In the genomic region with DNA sequence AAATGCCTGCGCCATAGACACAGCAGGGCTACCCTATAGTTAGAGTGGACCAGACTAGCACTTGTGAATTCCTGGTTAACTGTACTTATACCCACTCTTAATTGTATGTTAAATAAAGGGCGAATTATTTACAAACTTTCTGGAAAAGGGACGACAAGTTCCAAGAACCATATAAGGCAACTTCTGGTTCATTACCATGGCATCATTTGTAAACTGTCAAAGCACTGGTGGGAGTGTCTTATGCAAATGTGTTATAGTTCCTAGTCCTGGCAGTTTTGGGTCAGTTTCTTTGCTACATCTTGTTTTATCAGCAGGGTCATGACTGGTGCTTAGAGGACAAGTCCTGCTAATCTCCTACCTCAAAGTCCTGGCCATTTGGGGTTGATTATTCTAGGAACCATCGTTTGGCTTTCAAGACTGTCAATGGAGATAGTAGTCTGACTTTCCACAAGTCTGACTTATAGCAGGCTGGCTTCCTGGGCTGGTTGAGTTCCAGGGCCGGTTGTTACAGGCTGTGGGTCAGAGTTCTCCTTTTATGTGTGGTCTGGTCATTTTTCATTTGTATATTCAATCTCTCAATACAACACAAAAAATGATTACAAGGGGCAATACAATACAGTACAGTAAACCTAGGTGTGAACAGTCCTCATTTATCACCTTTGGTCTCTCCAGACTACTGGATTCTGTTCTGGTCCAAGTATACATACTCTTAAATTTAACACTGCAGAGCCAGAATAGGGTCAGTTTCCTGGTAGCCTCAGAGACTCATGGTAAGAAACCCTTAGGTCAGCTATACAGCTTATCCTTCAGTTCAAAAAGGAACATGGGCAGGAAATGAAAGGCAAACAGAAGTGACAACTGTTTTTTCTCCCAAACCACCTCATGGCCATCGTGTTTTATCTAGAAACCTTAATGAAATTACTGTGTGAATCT, we compare ENCODE assay signal across 22 cellular contexts. TPM values are rescaled to one million over a fixed set of nuclear protein-coding genes. Genes with fewer than 3 reads are reported as not detected.
DNase-seq lines count a peak whose midpoint lies in the region; ATAC-seq, FAIRE-seq and TF ChIP-seq lines count a peak whose summit lies in the region.
"Had no signal": no experiment of that assay in that cellular context is flagged by ENCODE, and none has a peak within 500 bp of the region (broad histone marks: within the 10 kb centered on the region; RNA-seq: fewer than 3 reads in every experiment).

No MANE protein-coding gene starts in this region.

- no peak for TF ChIP-seq CTCF in K562 (IDR thresholded peaks at IDR 0.05 in 2 of 3, conservative IDR thresholded peaks at IDR 0.05 in 1 of 3; ENCODE audit: insufficient read depth in 2 of 3, low read depth in 1 of 3, low read length in 3 of 3)
- TF ChIP-seq CTCF in pancreas (IDR thresholded peaks at IDR 0.05) = no peak

- DNase-seq in Karpas-422 (peak; percentile 37), OCI-M1 (lab: John Stamatoyannopoulos, UW) (peak; percentile 93), K562 (ENCODE audit: extremely low read depth in 1 of 4, low spot score in 3 of 4) (peak in 2 of 4 experiments; percentile 32 to 55), pancreas (no peak), NCI-H524 treated with DMSO at 0.1 percent for 48 hours (lab: John Stamatoyannopoulos, UW) (no peak), T-helper 17 cell (no peak)
- DNase-seq in CD8-positive, alpha-beta memory T cell = no peak
- DNase-seq: Caco-2; CD4-positive, CD25-positive, alpha-beta regulatory T cell; DMS 273 treated with DMSO at 0.1 percent for 48 hours; NCI-H1417 treated with DMSO at 0.1 percent for 48 hours; NCI-H187 treated with DMSO at 0.1 percent for 48 hours; NCI-H2107; NK-92 treated with Interleukin-12 subunit alpha and Interleukin-12 subunit beta, amount 100 ng/mL, for 24 hours; Peyer's patch; SJCRH30 had no signal

- no peak overlapping the region for H3K4me2 ChIP-seq in Karpas-422 (ENCODE audit: low read depth, low read length, poor library complexity, severe bottlenecking)
- 0 out of 2 replicates have a peak overlapping the region, but pooled peaks have one; percentile 58 for H3K4me2 ChIP-seq in K562 (ENCODE audit: insufficient read depth, low read length)

- H2AFZ ChIP-seq in Karpas-422 (ENCODE audit: low read length) (0 out of 2 replicates have a peak overlapping the region, but pooled peaks have one; percentile 63), K562 (ENCODE audit: low read depth, low read length) (peak overlapping the region; percentile 95)

- H3K4me3 ChIP-seq in Karpas-422 (ENCODE audit: low read length) = no peak overlapping the region
- H3K4me3 ChIP-seq in K562 = no peak overlapping the region
- no peak overlapping the region for H3K4me3 ChIP-seq in pancreas
- H3K4me3 ChIP-seq in CD8-positive, alpha-beta memory T cell (ENCODE audit: low read length) = no peak overlapping the region
- H3K4me3 ChIP-seq: Peyer's patch, SJCRH30 had no signal

- no peak for TF ChIP-seq POLR2A in K562 (conservative IDR thresholded peaks at IDR 0.05)

- H3K9me2 ChIP-seq in Karpas-422 (replicated peaks; ENCODE audit: insufficient read depth, low read length) = no peaks in the 10 kb centered on the region

- in situ Hi-C loops in K562 (cut with MboI) = no loop called here

- peaks cover 23% of the 10 kb centered on the region for H3K27me3 Mint-ChIP-seq in T-helper 17 cell
- H3K27me3 Mint-ChIP-seq in CD8-positive, alpha-beta memory T cell = peaks cover 10 to 38% of the 10 kb centered on the region in 2 donors
- H3K27me3 Mint-ChIP-seq: CD4-positive, CD25-positive, alpha-beta regulatory T cell had no signal

- no peaks in the 10 kb centered on the region for H3K27me3 ChIP-seq in Karpas-422 (ENCODE audit: low read length)
- no peaks in the 10 kb centered on the region for H3K27me3 ChIP-seq in K562 (ENCODE audit: control insufficient read depth in 2 of 2, insufficient read depth in 2 of 2, low read length in 2 of 2)
- no peaks in the 10 kb centered on the region for H3K27me3 ChIP-seq in pancreas
- no peaks in the 10 kb centered on the region for H3K27me3 ChIP-seq in CD8-positive, alpha-beta memory T cell (ENCODE audit: insufficient read depth, low read length, poor library complexity, severe bottlenecking)
- H3K27me3 ChIP-seq: Peyer's patch, SJCRH30 had no signal

- H3K27ac ChIP-seq in Karpas-422 (ENCODE audit: low read length) = no peak overlapping the region
- peak overlapping the region; percentile 88 for H3K27ac ChIP-seq in K562 (ENCODE audit: extremely low read depth, low read depth, low read length)
- no peak overlapping the region for H3K27ac ChIP-seq in pancreas
- no peak overlapping the region for H3K27ac ChIP-seq in CD8-positive, alpha-beta memory T cell (ENCODE audit: low read depth, low read length)
- H3K27ac ChIP-seq: Peyer's patch, SJCRH30 had no signal

- H3K4me3 Mint-ChIP-seq in T-helper 17 cell = no peak overlapping the region
- no peak overlapping the region for H3K4me3 Mint-ChIP-seq in CD8-positive, alpha-beta memory T cell
- H3K4me3 Mint-ChIP-seq: CD4-positive, CD25-positive, alpha-beta regulatory T cell had no signal

- H3K9ac ChIP-seq in Karpas-422 (ENCODE audit: low read length) = no peak overlapping the region
- 0 out of 4 replicates have a peak overlapping the region, but pooled peaks of 1 of the 2 experiments have one; percentile 38 for H3K9ac ChIP-seq in K562 (ENCODE audit: insufficient read depth in 1 of 2, low read depth in 2 of 2, low read length in 2 of 2)

- CTCF ChIA-PET in K562 (lab: Yijun Ruan, JAX; ENCODE audit: low intra/inter-chr PET ratio) = no interaction called here
- CTCF ChIA-PET in CD8-positive, alpha-beta memory T cell (lab: Charles Lee) = no interaction called here

- H3K9me1 ChIP-seq in K562 (ENCODE audit: control insufficient read depth, insufficient read depth, low read length) = no peaks in the 10 kb centered on the region

- TF ChIP-seq RAD21 in K562 (CRISPR knock-in tag; conservative IDR thresholded peaks at IDR 0.05 in 1 of 2, IDR thresholded peaks at IDR 0.05 in 1 of 2) = no peak

- ATAC-seq in K562 (peak; percentile 86), pancreas (peak in 3 of 4 donors; percentile 34 to 47 (median 44)), T-helper 17 cell (no peak)

- H3K4me1 ChIP-seq in Karpas-422 (ENCODE audit: low read length) = peaks cover 10% of the 10 kb centered on the region
- peaks cover 0 to 12% of the 10 kb centered on the region in 2 experiments; a peak in 3 of 5 replicates for H3K4me1 ChIP-seq in K562 (replicated peaks in 1 of 2; ENCODE audit: control insufficient read depth in 2 of 2, insufficient read depth in 2 of 2, low read length in 2 of 2)
- H3K4me1 ChIP-seq in pancreas = peaks cover 0 to 8% (median 0%) of the 10 kb centered on the region in 3 donors
- H3K4me1 ChIP-seq in CD8-positive, alpha-beta memory T cell (ENCODE audit: insufficient read depth, low read length) = no peaks in the 10 kb centered on the region
- H3K4me1 ChIP-seq: Caco-2, Peyer's patch, SJCRH30 had no signal

- no peaks in the 10 kb centered on the region for H3K4me1 Mint-ChIP-seq in T-helper 17 cell
- no peaks in the 10 kb centered on the region for H3K4me1 Mint-ChIP-seq in CD8-positive, alpha-beta memory T cell

- no peaks in the 10 kb centered on the region for H3K36me3 ChIP-seq in Karpas-422 (ENCODE audit: insufficient read depth, low read length)
- H3K36me3 ChIP-seq in K562 (ENCODE audit: control insufficient read depth, insufficient read depth, low read length) = no peaks in the 10 kb centered on the region
- H3K36me3 ChIP-seq in pancreas = no peaks in the 10 kb centered on the region
- H3K36me3 ChIP-seq in CD8-positive, alpha-beta memory T cell (ENCODE audit: insufficient read depth, low read length) = no peaks in the 10 kb centered on the region
- H3K36me3 ChIP-seq: Peyer's patch, SJCRH30 had no signal

- H3K27ac Mint-ChIP-seq in T-helper 17 cell = no peak overlapping the region
- H3K27ac Mint-ChIP-seq in CD8-positive, alpha-beta memory T cell = no peak overlapping the region
- H3K27ac Mint-ChIP-seq: CD4-positive, CD25-positive, alpha-beta regulatory T cell had no signal

- no peak for TF ChIP-seq EP300 in K562 (IDR thresholded peaks at IDR 0.05; ENCODE audit: low read length)

- H4K20me1 ChIP-seq in Karpas-422 (ENCODE audit: insufficient read depth, low read depth, low read length) (no peaks in the 10 kb centered on the region), K562 (replicated peaks; ENCODE audit: control insufficient read depth, insufficient read depth, low read length) (no peaks in the 10 kb centered on the region)

- 11% methylated on average over 5 of the region's 6 CpGs for WGBS in K562 (ENCODE audit: insufficient coverage, low coverage, missing lambda C conversion rate)
- WGBS in pancreas, 2 donors = 61 to 62% methylated on average over 6 of the region's 6 CpGs

- intact Hi-C loops in K562 (cut with micrococcal nuclease) (no loop called here), pancreas (cut with DNase I) (no loop called here)

- BruUV-seq in K562 (replicated peaks; lab: Mats Ljungman, UMichigan) = no TSS peak

- H3K9me3 Mint-ChIP-seq in CD8-positive, alpha-beta memory T cell = no peaks in the 10 kb centered on the region

- H3K36me3 Mint-ChIP-seq in T-helper 17 cell (ENCODE audit: low read depth) = no peaks in the 10 kb centered on the region
- no peaks in the 10 kb centered on the region for H3K36me3 Mint-ChIP-seq in CD8-positive, alpha-beta memory T cell
- H3K36me3 Mint-ChIP-seq: CD4-positive, CD25-positive, alpha-beta regulatory T cell had no signal

- H3K9me3 ChIP-seq in Karpas-422 (ENCODE audit: low read length) (no peaks in the 10 kb centered on the region), K562 (replicated peaks; ENCODE audit: control insufficient read depth, insufficient read depth, low read depth, low read length) (peaks cover 13% of the 10 kb centered on the region), pancreas (no peaks in the 10 kb centered on the region), T-helper 17 cell (ENCODE audit: control insufficient read depth, low read length, poor library complexity, severe bottlenecking) (peaks cover 2% of the 10 kb centered on the region)
- H3K9me3 ChIP-seq in CD8-positive, alpha-beta memory T cell (ENCODE audit: low read length) = no peaks in the 10 kb centered on the region
- H3K9me3 ChIP-seq: Caco-2, Peyer's patch, SJCRH30 had no signal

- peak; percentile 84 for FAIRE-seq in K562 (lab: Jason Lieb, UNC)
- no peak for FAIRE-seq in pancreas (lab: Jason Lieb, UNC)
- FAIRE-seq: GM12892 had no signal

- H3K79me2 ChIP-seq in Karpas-422 (ENCODE audit: low read length) = no peaks in the 10 kb centered on the region
- no peaks in the 10 kb centered on the region for H3K79me2 ChIP-seq in K562 (ENCODE audit: control insufficient read depth, insufficient read depth, low read length)

- POLR2A ChIA-PET in K562 (lab: Yijun Ruan, JAX) = no interaction called here
- POLR2A ChIA-PET in CD8-positive, alpha-beta memory T cell (lab: Charles Lee) = no interaction called here

RNA-seq across cellular contexts. Expression of a gene that starts 8.3 kb away (rescaled TPM):
- total RNA-seq in Karpas-422 (2014; rRNA removed; shearing (Covaris generic); ENCODE audit: low replicate concordance) = not detected in 2 replicates
- total RNA-seq in K562 (2011; cell fraction: chromatin; rRNA removed; ENCODE audit: low replicate concordance) = 2.1 and 3.4 TPM in 2 replicates
- 1.5 and 1.6 TPM in 2 replicates for total RNA-seq in K562 (2011; cell fraction: nucleolus; rRNA removed)
- total RNA-seq in K562 (2011; cell fraction: nucleoplasm; rRNA removed) = 2.1 and 2.6 TPM in 2 replicates
- total RNA-seq in K562 (2014; rRNA removed) (1.7 and 3.1 TPM in 2 replicates), K562 (2014; rRNA removed; fragmentation: Illumina TruSeq; extraction: Trizol) (1.7 and 2.0 TPM in 2 replicates), K562 (2015; rRNA removed; fragmentation: Illumina TruSeq; extraction: Trizol) (0.62 and 0.75 TPM in 2 replicates), K562 (2021) (1.1 and 2.8 TPM in 2 replicates), pancreas (1 to 10 TPM in 1 of 6 donors, under 1 TPM in 2, not detected in 3; 0.20 to 2.3 (median 0.78) TPM), T-helper 17 cell (not detected)
- polyA plus RNA-seq in K562 (2011; rRNA removed) (0.58 and 6.3 TPM in 2 replicates), K562 (2014; fragmentation: Illumina TruSeq; extraction: Trizol) (1.2 and 2.9 TPM in 2 replicates), K562 (2014; fragmentation: Nextera tagmentation; extraction: Ambion mirVana) (1 to 10 TPM; 3.4 to 5.0 TPM), K562 (2014; rRNA removed) (1.2 and 1.9 TPM in 2 replicates), pancreas (1 to 10 TPM in 1 of 2 donors, under 1 TPM in 1; 0.34 to 3.1 TPM)
- polyA plus RNA-seq in K562 (2011; cell fraction: cytosol; rRNA removed) = 1.9 TPM in 1 of 2 replicates, not detected in the other
- 0.24 and 1.1 TPM in 2 replicates for polyA plus RNA-seq in K562 (2011; cell fraction: nucleus; rRNA removed)
- polyA plus RNA-seq in K562 (2012) = 0.25 and 0.57 TPM in 2 replicates
- 2.2 TPM in 1 of 2 replicates, not detected in the other for polyA minus RNA-seq in K562 (2011; rRNA and poly(A)+ RNA removed)
- polyA minus RNA-seq in K562 (2011; cell fraction: cytosol; rRNA and poly(A)+ RNA removed) = 1.4 TPM in 1 of 2 replicates, not detected in the other
- polyA minus RNA-seq in K562 (2011; cell fraction: nucleus; rRNA and poly(A)+ RNA removed) = 1.2 TPM in 1 of 2 replicates, not detected in the other
- total RNA-seq in CD8-positive, alpha-beta memory T cell = 1 to 10 TPM in 1 of 2 experiments, under 1 TPM in 1; 0.88 to 1.9 TPM
- polyA plus RNA-seq in CD8-positive, alpha-beta memory T cell = not detected
- total RNA-seq: Caco-2; CD4-positive, CD25-positive, alpha-beta regulatory T cell; G401; H4; HT1080; MCF 10A; NCI-H460; Peyer's patch; SJCRH30 had no signal

RNA-seq across cellular contexts. Expression of a gene that starts 52.5 kb away (rescaled TPM):
- 53.9 and 73.1 TPM in 2 replicates for total RNA-seq in Karpas-422 (2014; rRNA removed; shearing (Covaris generic); ENCODE audit: low replicate concordance)
- 44.5 and 102 TPM in 2 replicates for total RNA-seq in K562 (2011; cell fraction: chromatin; rRNA removed; ENCODE audit: low replicate concordance)
- total RNA-seq in K562 (2011; cell fraction: nucleolus; rRNA removed) = 19.3 and 25.8 TPM in 2 replicates
- total RNA-seq in K562 (2011; cell fraction: nucleoplasm; rRNA removed) = 59.2 and 97.3 TPM in 2 replicates
- 27.3 and 30.9 TPM in 2 replicates for total RNA-seq in K562 (2014; rRNA removed)
- total RNA-seq in K562 (2014; rRNA removed; fragmentation: Illumina TruSeq; extraction: Trizol) = 48.0 and 52.4 TPM in 2 replicates
- 37.6 and 38.0 TPM in 2 replicates for total RNA-seq in K562 (2015; rRNA removed; fragmentation: Illumina TruSeq; extraction: Trizol)
- 29.3 and 31.7 TPM in 2 replicates for total RNA-seq in K562 (2021)
- 28.0 and 31.0 TPM in 2 replicates for polyA plus RNA-seq in K562 (2011; rRNA removed)
- 3.8 and 11.3 TPM in 2 replicates for polyA plus RNA-seq in K562 (2011; cell fraction: cytosol; rRNA removed)
- polyA plus RNA-seq in K562 (2011; cell fraction: nucleus; rRNA removed) = 56.9 and 96.3 TPM in 2 replicates
- polyA plus RNA-seq in K562 (2012) = 12.0 and 15.0 TPM in 2 replicates
- polyA plus RNA-seq in K562 (2014; fragmentation: Illumina TruSeq; extraction: Trizol) = 24.7 and 26.2 TPM in 2 replicates
- 10 to 100 TPM; 10.1 to 10.8 TPM for polyA plus RNA-seq in K562 (2014; fragmentation: Nextera tagmentation; extraction: Ambion mirVana)
- 16.1 and 17.5 TPM in 2 replicates for polyA plus RNA-seq in K562 (2014; rRNA removed)
- 69.1 and 99.4 TPM in 2 replicates for polyA minus RNA-seq in K562 (2011; rRNA and poly(A)+ RNA removed)
- 18.3 and 21.9 TPM in 2 replicates for polyA minus RNA-seq in K562 (2011; cell fraction: cytosol; rRNA and poly(A)+ RNA removed)
- polyA minus RNA-seq in K562 (2011; cell fraction: nucleus; rRNA and poly(A)+ RNA removed) = 59.6 and 122 TPM in 2 replicates
- 10 to 100 TPM; 21.5 to 32.5 (median 21.9) TPM for total RNA-seq in pancreas
- polyA plus RNA-seq in pancreas = 1 to 10 TPM; 6.2 to 9.5 TPM
- 10 to 100 TPM; 56.7 to 70.6 TPM for total RNA-seq in T-helper 17 cell
- total RNA-seq in CD8-positive, alpha-beta memory T cell = 10 to 100 TPM; 36.0 to 36.1 TPM
- 8.7 TPM for polyA plus RNA-seq in CD8-positive, alpha-beta memory T cell

Comparison
In these comparisons a context has a peak if more than half of its experiments do, and no peak if none do; other contexts are left out.
1. DNase-seq: peak in Karpas-422 (single experiment) and OCI-M1 (single experiment); none in pancreas (0 of 6), NCI-H524 treated with DMSO at 0.1 percent for 48 hours (single experiment), T-helper 17 cell (0 of 3) and CD8-positive, alpha-beta memory T cell (0 of 5).